8 cellular contexts compared by ENCODE assay signal in genomic region chr7:56074371-56074791, GRCh38.
DNase-seq lines count a peak whose midpoint lies in the region; ATAC-seq lines count a peak whose summit lies in the region.

No MANE protein-coding gene starts in this region.

- peak; percentile 90 for ATAC-seq in GM18907 (IDR thresholded peaks at IDR 0.05; ENCODE audit: unreplicated experiment)
- ATAC-seq in HG03097 (IDR thresholded peaks at IDR 0.05; ENCODE audit: low FRiP score, unreplicated experiment), result peak; percentile 90

- DNase-seq in AML-193 (lab: John Stamatoyannopoulos, UW), result peak; percentile 44 to 51
- peak; percentile 49 for DNase-seq in NCI-H2227 treated with DMSO at 0.1 percent for 48 hours (lab: John Stamatoyannopoulos, UW)
- DNase-seq in activated CD4-positive, CD25-positive, alpha-beta regulatory T cell (lab: John Stamatoyannopoulos, UW), result peak; percentile 14 to 41 (median 27)
- DNase-seq in caudate nucleus (lab: John Stamatoyannopoulos, UW), result peak in 58 of 61 donors; percentile 4 to 80 (median 54)
- peak; percentile 90 for DNase-seq in kidney tubule cell (ENCODE audit: low spot score)
- DNase-seq in stimulated activated CD4-positive, alpha-beta T cell treated with anti-CD3 and anti-CD28 coated beads, Interleukin-4, amount 100 ng/mL, for 1 hour, result peak; percentile 57

- no peak overlapping the region for H3K27ac ChIP-seq in caudate nucleus (ENCODE audit: low read depth, low read length)

Comparison
In these comparisons a context has a peak if more than half of its experiments do, and no peak if none do; other contexts are left out.
1. DNase-seq: peak in every context shown above with its lines; median percentile 90 in kidney tubule cell; 57 in stimulated activated CD4-positive, alpha-beta T cell treated with anti-CD3 and anti-CD28 coated beads, Interleukin-4, amount 100 ng/mL, for 1 hour; 54 in caudate nucleus; 49 in NCI-H2227 treated with DMSO at 0.1 percent for 48 hours; 48 in AML-193; 27 in activated CD4-positive, CD25-positive, alpha-beta regulatory T cell.